Comparison of ENCODE assay signal across 13 cellular contexts in genomic region chr6:108566406-108566805, GRCh38. TPM values are rescaled to one million over a fixed set of nuclear protein-coding genes. Genes with fewer than 3 reads are reported as not detected.
DNase-seq lines count a peak whose midpoint lies in the region; ATAC-seq, FAIRE-seq and TF ChIP-seq lines count a peak whose summit lies in the region.
"Had no signal": no experiment of that assay in that cellular context is flagged by ENCODE, and none has a peak within 500 bp of the region (broad histone marks: within the 10 kb centered on the region; RNA-seq: fewer than 3 reads in every experiment).

No MANE protein-coding gene starts in this region.

- BruUV-seq in IMR-90 (replicated peaks; lab: Mats Ljungman, UMichigan) = no TSS peak

- H2AFZ ChIP-seq in IMR-90 (replicated peaks; ENCODE audit: low read length, poor library complexity) = no peak overlapping the region

- ATAC-seq in IMR-90 (ENCODE audit: low read depth) (no peak), activated B cell treated with CpG ODN at 0.5 μM for 24 hours (ENCODE audit: low read depth) (no peak), HG03354 (IDR thresholded peaks at IDR 0.05; ENCODE audit: poor library complexity, severe bottlenecking, unreplicated experiment) (no peak), GM18868 (IDR thresholded peaks at IDR 0.05; ENCODE audit: unreplicated experiment) (no peak)
- no peak for ATAC-seq in stimulated activated effector memory CD8-positive, alpha-beta T cell treated with anti-CD3 and anti-CD28 coated beads, Interleukin-12 subunit alpha, Interleukin-12 subunit beta, amount 100 ng/mL, for 72 hours
- ATAC-seq: HCT116 had no signal

- H3K4me3 Mint-ChIP-seq in activated B cell treated with CpG ODN at 0.5 μM for 24 hours = peak overlapping the region; percentile 70
- peak overlapping the region; percentile 41 for H3K4me3 Mint-ChIP-seq in stimulated activated effector memory CD8-positive, alpha-beta T cell treated with anti-CD3 and anti-CD28 coated beads, Interleukin-12 subunit alpha, Interleukin-12 subunit beta, amount 100 ng/mL, for 72 hours

- H3K4me1 Mint-ChIP-seq in activated B cell treated with CpG ODN at 0.5 μM for 24 hours = peaks cover 65% of the 10 kb centered on the region
- peaks cover 72% of the 10 kb centered on the region for H3K4me1 Mint-ChIP-seq in stimulated activated effector memory CD8-positive, alpha-beta T cell treated with anti-CD3 and anti-CD28 coated beads, Interleukin-12 subunit alpha, Interleukin-12 subunit beta, amount 100 ng/mL, for 72 hours

- no peak overlapping the region for H2AK5ac ChIP-seq in IMR-90 (ENCODE audit: low read depth, low read length)

- H3K27ac Mint-ChIP-seq in activated B cell treated with CpG ODN at 0.5 μM for 24 hours = peak overlapping the region; percentile 86
- peak overlapping the region; percentile 77 for H3K27ac Mint-ChIP-seq in stimulated activated effector memory CD8-positive, alpha-beta T cell treated with anti-CD3 and anti-CD28 coated beads, Interleukin-12 subunit alpha, Interleukin-12 subunit beta, amount 100 ng/mL, for 72 hours

- no peak overlapping the region for H3K18ac ChIP-seq in IMR-90 (ENCODE audit: low read depth, low read length)

- peaks cover 13 to 65% of the 10 kb centered on the region in 2 experiments for H3K79me1 ChIP-seq in IMR-90 (ENCODE audit: low read depth in 1 of 2, low read length in 2 of 2)

- no peak overlapping the region for H3K4me3 ChIP-seq in IMR-90 (ENCODE audit: insufficient read depth, low read depth, low read length)
- peak overlapping the region in 1 of 2 donors; percentile 11 for H3K4me3 ChIP-seq in kidney (ENCODE audit: low read length in 2 of 2)
- H3K4me3 ChIP-seq: SJCRH30 had no signal

- H3K36me3 Mint-ChIP-seq in activated B cell treated with CpG ODN at 0.5 μM for 24 hours (ENCODE audit: low read depth) = peaks cover 23% of the 10 kb centered on the region
- H3K36me3 Mint-ChIP-seq in stimulated activated effector memory CD8-positive, alpha-beta T cell treated with anti-CD3 and anti-CD28 coated beads, Interleukin-12 subunit alpha, Interleukin-12 subunit beta, amount 100 ng/mL, for 72 hours = peaks cover 84% of the 10 kb centered on the region

- dilution Hi-C loops in IMR-90 (cut with HindIII; ENCODE audit: low sequenced_read_pairs, unreplicated experiment) = no loop called here

- H4K20me1 ChIP-seq in IMR-90 (ENCODE audit: insufficient read depth, low read length) = peaks cover 61% of the 10 kb centered on the region

- H4K91ac ChIP-seq in IMR-90 (ENCODE audit: insufficient read depth, low read depth, low read length) = no peak overlapping the region

- in situ Hi-C loops in IMR-90 (cut with MboI; ENCODE audit: low sequenced_read_pairs) = no loop called here

- no peaks in the 10 kb centered on the region for H3K27me3 ChIP-seq in IMR-90 (ENCODE audit: control insufficient read depth, insufficient read depth, low read length)
- H3K27me3 ChIP-seq: SJCRH30 had no signal

- DNase-seq in IMR-90 (no peak), activated B cell treated with CpG ODN at 0.5 μM for 24 hours (no peak), kidney (no peak), NCI-H1930 (lab: John Stamatoyannopoulos, UW) (no peak)
- no peak for DNase-seq in stimulated activated effector memory CD8-positive, alpha-beta T cell treated with anti-CD3 and anti-CD28 coated beads, Interleukin-12 subunit alpha, Interleukin-12 subunit beta, amount 100 ng/mL, for 72 hours (ENCODE audit: low spot score in 2 of 2)
- DNase-seq in effector CD4-positive, alpha-beta T cell = no peak
- DNase-seq: foreskin melanocyte; naive thymus-derived CD4-positive, alpha-beta T cell; NCI-H2029 treated with DMSO at 0.1 percent for 48 hours; SJCRH30 had no signal

- peak overlapping the region; percentile 10; the same call in 1 of the 2 replicates for H3K23ac ChIP-seq in IMR-90 (ENCODE audit: low read depth, low read length)

- H3K27me3 Mint-ChIP-seq in activated B cell treated with CpG ODN at 0.5 μM for 24 hours = no peaks in the 10 kb centered on the region

- TF ChIP-seq CTCF in IMR-90 (conservative IDR thresholded peaks at IDR 0.05; ENCODE audit: low read depth, low read length) (no peak), activated B cell treated with CpG ODN at 0.5 μM for 24 hours (IDR thresholded peaks at IDR 0.05) (no peak), kidney (IDR thresholded peaks at IDR 0.05; ENCODE audit: borderline replicate concordance, extremely low read depth, insufficient read depth) (no peak)

- no peak overlapping the region for H2BK20ac ChIP-seq in IMR-90 (ENCODE audit: low read depth, low read length)

- TF ChIP-seq POLR2A in IMR-90 (IDR thresholded peaks at IDR 0.05; ENCODE audit: low read depth, low read length) = no peak

- CTCF ChIA-PET in IMR-90 (lab: Yijun Ruan, JAX) = interaction anchor here (0.9 kb wide), 1 partner anchor 22 kb away, joined by 3 read pairs; no protein-coding TSS in a partner anchor
- CTCF ChIA-PET in activated B cell treated with CpG ODN at 0.5 μM for 24 hours (lab: Charles Lee) = interaction anchor here (0.7 to 1.9 kb wide), 9 partner anchors 9 to 506 kb away, joined by 3 to 11 read pairs (median 4); no protein-coding TSS in a partner anchor

- H3K9me1 ChIP-seq in IMR-90 (ENCODE audit: insufficient read depth, low read length) = peaks cover 17% of the 10 kb centered on the region

- H3K36me3 ChIP-seq in IMR-90 (ENCODE audit: control insufficient read depth, insufficient read depth, low read length) (peaks cover 24% of the 10 kb centered on the region), kidney (ENCODE audit: control insufficient read depth in 1 of 2, insufficient read depth in 2 of 2, low read length in 2 of 2) (peaks cover 17 to 24% of the 10 kb centered on the region in 2 donors)

- no peak overlapping the region for H4K8ac ChIP-seq in IMR-90 (ENCODE audit: low read depth in 2 of 2, low read length in 2 of 2)

- no peak overlapping the region for H2BK120ac ChIP-seq in IMR-90 (ENCODE audit: low read depth, low read length)

- no peak overlapping the region for H4K5ac ChIP-seq in IMR-90 (ENCODE audit: low read depth, low read length)

- H3K14ac ChIP-seq in IMR-90 (replicated peaks; ENCODE audit: low read depth, low read length) = no peak overlapping the region

- TF ChIP-seq RAD21 in IMR-90 (IDR thresholded peaks at IDR 0.05; ENCODE audit: low read length) = no peak

- peak overlapping the region; percentile 85 for H2BK5ac ChIP-seq in IMR-90 (ENCODE audit: low read depth, low read length, poor library complexity, severe bottlenecking)

- peak overlapping the region; percentile 74 for H3K4me2 ChIP-seq in IMR-90 (ENCODE audit: low read depth, low read length)

- H3K27ac ChIP-seq in IMR-90 (ENCODE audit: insufficient read depth, low read length) (no peak overlapping the region), kidney (ENCODE audit: low read depth in 2 of 2, low read length in 2 of 2) (peak overlapping the region; percentile 29 to 63)
- H3K27ac ChIP-seq: SJCRH30 had no signal

- intact Hi-C loops in IMR-90 (cut with micrococcal nuclease) = loop anchor here (2.0 kb wide), 1 partner anchor 14 kb away; no protein-coding TSS in a partner anchor
- intact Hi-C loops in activated B cell treated with CpG ODN at 0.5 μM for 24 hours (cut with micrococcal nuclease) = loop anchor here (1.0 to 5.0 kb wide), 6 partner anchors 8 to 744 kb away; partner anchors contain the start of gene SCML4
- intact Hi-C loops in kidney (cut with DNase I) = no loop called here

- POLR2A ChIA-PET in IMR-90 (lab: Charles Lee; ENCODE audit: unreplicated experiment) (no interaction called here), activated B cell treated with CpG ODN at 0.5 μM for 24 hours (lab: Charles Lee) (interaction anchor here (0.6 to 2.7 kb wide), 9 partner anchors 10 to 528 kb away, joined by 3 to 14 read pairs (median 4); partner anchors contain the start of genes ARMC2 and SESN1)

- no peak overlapping the region for H3K56ac ChIP-seq in IMR-90 (ENCODE audit: extremely low read depth, insufficient read depth, low read length)

- H3K4ac ChIP-seq in IMR-90 (ENCODE audit: low read depth, low read length) = no peak overlapping the region

- no peaks in the 10 kb centered on the region for H3K9me3 Mint-ChIP-seq in activated B cell treated with CpG ODN at 0.5 μM for 24 hours
- no peaks in the 10 kb centered on the region for H3K9me3 Mint-ChIP-seq in stimulated activated effector memory CD8-positive, alpha-beta T cell treated with anti-CD3 and anti-CD28 coated beads, Interleukin-12 subunit alpha, Interleukin-12 subunit beta, amount 100 ng/mL, for 72 hours
- H3K9me3 Mint-ChIP-seq: naive thymus-derived CD4-positive, alpha-beta T cell had no signal

- FAIRE-seq in kidney (lab: Jason Lieb, UNC) = no peak

- H2AK9ac ChIP-seq in IMR-90 (replicated peaks; ENCODE audit: low read depth, low read length, poor library complexity) = no peak overlapping the region

- H3K4me1 ChIP-seq in IMR-90 (ENCODE audit: control insufficient read depth, insufficient read depth, low read length) (peaks cover 14% of the 10 kb centered on the region), kidney (ENCODE audit: control insufficient read depth in 1 of 2, insufficient read depth in 1 of 2, low read depth in 1 of 2, low read length in 2 of 2) (peaks cover 18 to 27% of the 10 kb centered on the region in 2 donors)

- H2BK15ac ChIP-seq in IMR-90 (ENCODE audit: low read depth, low read length) = no peak overlapping the region

- no peaks in the 10 kb centered on the region for H3K9me3 ChIP-seq in IMR-90 (ENCODE audit: control insufficient read depth, insufficient read depth, low read length)
- H3K9me3 ChIP-seq in kidney (ENCODE audit: control insufficient read depth in 1 of 2, low read length in 2 of 2) = no peaks in the 10 kb centered on the region
- H3K9me3 ChIP-seq: SJCRH30 had no signal

- H3K9ac ChIP-seq in IMR-90 (ENCODE audit: low read depth, low read length) = no peak overlapping the region
- peak overlapping the region in 1 of 2 donors; percentile 12 for H3K9ac ChIP-seq in kidney (ENCODE audit: low read length in 2 of 2)

TF ChIP-seq in IMR-90, 13 proteins besides CTCF, POLR2A, EP300 and RAD21 (continues in another document):
- no peak for TF ChIP-seq CEBPB (IDR thresholded peaks at IDR 0.05; ENCODE audit: low read depth, low read length)
- TF ChIP-seq FOS (IDR thresholded peaks at IDR 0.05; ENCODE audit: low read depth, low read length) = no peak
- no peak for TF ChIP-seq MXI1 (IDR thresholded peaks at IDR 0.05; ENCODE audit: borderline replicate concordance, low read depth, low read length)
- TF ChIP-seq RCOR1 (IDR thresholded peaks at IDR 0.05; ENCODE audit: insufficient replicate concordance, low read length) = no peak
- no peak for TF ChIP-seq CHD1 (IDR thresholded peaks at IDR 0.05; ENCODE audit: low read depth, low read length)

RNA-seq across cellular contexts. Expression of gene FOXO3, which starts 5.7 kb away (rescaled TPM):
- total RNA-seq in IMR-90 (2012; rRNA removed) = 35.3 and 38.7 TPM in 2 replicates
- 17.5 and 19.1 TPM in 2 replicates for polyA plus RNA-seq in IMR-90 (2012; rRNA removed)
- polyA plus RNA-seq in IMR-90 (2012; cell fraction: cytosol; rRNA removed) = 12.9 and 22.4 TPM in 2 replicates
- 13.2 and 15.6 TPM in 2 replicates for polyA plus RNA-seq in IMR-90 (2012; cell fraction: nucleus; rRNA removed; ENCODE audit: low replicate concordance)
- 8.9 and 9.4 TPM in 2 replicates for total RNA-seq in activated B cell treated with CpG ODN at 0.5 μM for 24 hours
- 76.1 TPM for total RNA-seq in kidney
- 9.4 TPM for polyA plus RNA-seq in kidney (ENCODE audit: insufficient read depth, low read depth, low replicate concordance)
